In the genomic region with DNA sequence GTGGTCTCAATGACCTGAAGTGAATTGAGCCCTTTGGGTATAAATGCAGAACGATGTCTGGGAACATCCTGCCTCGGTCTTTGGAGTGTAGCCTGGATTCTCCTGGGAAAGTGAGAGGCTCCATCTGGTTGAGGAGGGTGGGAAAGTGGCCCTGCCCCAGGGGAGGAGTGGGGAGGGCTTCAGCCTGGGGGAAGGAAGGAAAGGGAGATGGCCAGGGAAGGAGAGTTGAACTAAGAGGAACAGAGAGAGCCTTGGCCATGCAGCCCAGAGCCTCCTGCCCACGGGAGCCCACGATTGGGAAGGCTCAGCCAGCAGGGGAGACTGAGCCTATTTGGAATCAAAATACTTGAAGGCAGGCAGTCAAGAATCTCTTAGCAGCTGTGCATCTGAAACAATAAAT, we compare ENCODE assay signal across 30 cellular contexts. TPM values are rescaled to one million over a fixed set of nuclear protein-coding genes. Genes with fewer than 3 reads are reported as not detected.
DNase-seq lines count a peak whose midpoint lies in the region; ATAC-seq and TF ChIP-seq lines count a peak whose summit lies in the region.
"Had no signal": no experiment of that assay in that cellular context is flagged by ENCODE, and none has a peak within 500 bp of the region (broad histone marks: within the 10 kb centered on the region; RNA-seq: fewer than 3 reads in every experiment).

No MANE protein-coding gene starts in this region.

- H2BK12ac ChIP-seq in H9 (ENCODE audit: insufficient read length, low read depth, low read length): no peak overlapping the region

- no peak overlapping the region for H4K8ac ChIP-seq in H9 (replicated peaks; ENCODE audit: insufficient read length, low read depth, low read length)

- peaks cover 20 to 28% of the 10 kb centered on the region in 2 experiments for H3K4me1 Mint-ChIP-seq in H9
- peaks cover 2% of the 10 kb centered on the region for H3K4me1 Mint-ChIP-seq in activated CD8-positive, alpha-beta memory T cell treated with anti-CD3 and anti-CD28 coated beads, Interleukin-2, amount 10 ng/mL, durations not matched to agents 7 days and 5 days

- H2AFZ ChIP-seq in H9 (ENCODE audit: low read length): no peak overlapping the region
- H2AFZ ChIP-seq: PC-9 had no signal

- H3K56ac ChIP-seq in H9 (ENCODE audit: insufficient read length, low read depth, low read length): no peak overlapping the region

- H3K27me3 Mint-ChIP-seq in H9 (ENCODE audit: low read depth): peaks cover 33% of the 10 kb centered on the region
- H3K27me3 Mint-ChIP-seq in activated CD8-positive, alpha-beta memory T cell treated with anti-CD3 and anti-CD28 coated beads, Interleukin-2, amount 10 ng/mL, durations not matched to agents 7 days and 5 days: peaks cover 36% of the 10 kb centered on the region

- H3K36me3 Mint-ChIP-seq in H9 (ENCODE audit: insufficient read depth in 1 of 3, low read depth in 3 of 3): no peaks in the 10 kb centered on the region
- H3K36me3 Mint-ChIP-seq in activated CD8-positive, alpha-beta memory T cell treated with anti-CD3 and anti-CD28 coated beads, Interleukin-2, amount 10 ng/mL, durations not matched to agents 7 days and 5 days: no peaks in the 10 kb centered on the region
- H3K36me3 Mint-ChIP-seq: activated naive CD4-positive, alpha-beta T cell treated with anti-CD3 and anti-CD28 coated beads, Interleukin-2, amount 50 U/mL, for 24 hours; memory B cell; naive thymus-derived CD4-positive, alpha-beta T cell had no signal

- peak overlapping the region; percentile 33 for H3K27ac ChIP-seq in angular gyrus (ENCODE audit: low read depth, low read length)
- peak overlapping the region; percentile 72 for H3K27ac ChIP-seq in subcutaneous abdominal adipose tissue (ENCODE audit: low read depth, low read length)
- H3K27ac ChIP-seq in H9 (ENCODE audit: insufficient read length, low read depth, low read length): no peak overlapping the region
- H3K27ac ChIP-seq: PC-9, SJCRH30 had no signal

- H3K9me3 Mint-ChIP-seq in H9: no peaks in the 10 kb centered on the region
- H3K9me3 Mint-ChIP-seq in activated CD8-positive, alpha-beta memory T cell treated with anti-CD3 and anti-CD28 coated beads, Interleukin-2, amount 10 ng/mL, durations not matched to agents 7 days and 5 days (ENCODE audit: low read depth): no peaks in the 10 kb centered on the region
- H3K9me3 Mint-ChIP-seq: activated naive CD4-positive, alpha-beta T cell treated with anti-CD3 and anti-CD28 coated beads, Interleukin-2, amount 50 U/mL, for 24 hours; activated T-helper 1 cell treated with anti-CD3 and anti-CD28 coated beads, Interleukin-12 subunit alpha, Interleukin-12 subunit beta, Interleukin-2, Interleukin-4 antibody, amounts not matched to agents 30 ng/mL and 10 ng/mL and 1 ng/mL, durations not matched to agents 14 hours and 24 hours and 36 hours; memory B cell; naive thymus-derived CD4-positive, alpha-beta T cell had no signal

- H2BK20ac ChIP-seq in H9 (ENCODE audit: low read depth, low read length, poor library complexity, severe bottlenecking): no peak overlapping the region

- peak overlapping the region in 1 of 3 experiments; percentile 65; a peak in 1 of 7 replicates for H3K27ac Mint-ChIP-seq in H9
- no peak overlapping the region for H3K27ac Mint-ChIP-seq in activated CD8-positive, alpha-beta memory T cell treated with anti-CD3 and anti-CD28 coated beads, Interleukin-2, amount 10 ng/mL, durations not matched to agents 7 days and 5 days
- H3K27ac Mint-ChIP-seq: activated naive CD4-positive, alpha-beta T cell treated with anti-CD3 and anti-CD28 coated beads, Interleukin-2, amount 50 U/mL, for 24 hours; activated T-helper 1 cell treated with anti-CD3 and anti-CD28 coated beads, Interleukin-12 subunit alpha, Interleukin-12 subunit beta, Interleukin-2, Interleukin-4 antibody, amounts not matched to agents 30 ng/mL and 10 ng/mL and 1 ng/mL, durations not matched to agents 14 hours and 24 hours and 36 hours; memory B cell; naive thymus-derived CD4-positive, alpha-beta T cell had no signal

- no peak overlapping the region for H3T11ph ChIP-seq in H9 (ENCODE audit: low read length)

- ATAC-seq in GM19455 (IDR thresholded peaks at IDR 0.05; ENCODE audit: unreplicated experiment): no peak
- no peak for ATAC-seq in activated CD8-positive, alpha-beta memory T cell treated with anti-CD3 and anti-CD28 coated beads, Interleukin-2, amount 10 ng/mL, durations not matched to agents 7 days and 5 days
- ATAC-seq: esophagus mucosa; naive thymus-derived CD4-positive, alpha-beta T cell had no signal

- no peaks in the 10 kb centered on the region for H3K27me3 ChIP-seq in subcutaneous abdominal adipose tissue (ENCODE audit: control insufficient read depth in 5 of 5, insufficient read depth in 4 of 5, low read length in 5 of 5)
- no peaks in the 10 kb centered on the region; the same call in 1 of the 2 replicates for H3K27me3 ChIP-seq in H9 (ENCODE audit: insufficient read depth, low read length)
- H3K27me3 ChIP-seq: ascending aorta, tibial artery had no signal

- DNase-seq in NCI-H524 (lab: John Stamatoyannopoulos, UW) (peak; percentile 63 to 65), NCI-H524 treated with DMSO at 0.1 percent for 48 hours (lab: John Stamatoyannopoulos, UW) (no peak), medulla oblongata (ENCODE audit: extremely low spot score) (peak; percentile 64), H9 (no peak)
- no peak for DNase-seq in activated CD8-positive, alpha-beta memory T cell treated with anti-CD3 and anti-CD28 coated beads, Interleukin-2, amount 10 ng/mL, durations not matched to agents 7 days and 5 days
- DNase-seq: 8988T; activated CD4-positive, alpha-beta T cell treated with anti-CD3 and anti-CD28 coated beads for 48 hours; DND-41; effector CD8-positive, alpha-beta T cell; foreskin melanocyte; Karpas-422; MV-4-11; naive thymus-derived CD4-positive, alpha-beta T cell; NCI-H187; NCI-H2227 treated with DMSO at 0.1 percent for 48 hours; PC-9; SJCRH30; stimulated activated CD4-positive, alpha-beta T cell treated with anti-CD3 and anti-CD28 coated beads, Interleukin-2, amount 100 ng/mL, for 24 hours; stimulated activated naive CD4-positive, alpha-beta T cell; tibial artery had no signal

- H3K79me2 ChIP-seq in H9 (ENCODE audit: insufficient read depth, low read length): no peaks in the 10 kb centered on the region

- H3K4me1 ChIP-seq in subcutaneous abdominal adipose tissue (ENCODE audit: control insufficient read depth in 5 of 5, insufficient read depth in 5 of 5, low read length in 5 of 5) (peaks cover 13 to 83% (median 69%) of the 10 kb centered on the region in 5 donors), H9 (ENCODE audit: insufficient read depth, low read length) (no peaks in the 10 kb centered on the region; the same call in 1 of the 2 replicates)
- H3K4me1 ChIP-seq: SJCRH30 had no signal

- H3K23me2 ChIP-seq in H9 (ENCODE audit: insufficient read length, low read depth, low read length, poor library complexity, severe bottlenecking): peaks cover 10% of the 10 kb centered on the region

- no peak overlapping the region for H4K91ac ChIP-seq in H9 (ENCODE audit: insufficient read length, low read depth, low read length)

- no peak overlapping the region for H2BK5ac ChIP-seq in H9 (ENCODE audit: insufficient read length, low read length)

- no peak overlapping the region for H3K14ac ChIP-seq in H9 (ENCODE audit: insufficient read depth, low read length)

- H3K9me3 ChIP-seq in subcutaneous abdominal adipose tissue (ENCODE audit: control insufficient read depth in 5 of 5, low read length in 5 of 5) (no peaks in the 10 kb centered on the region), H9 (ENCODE audit: control insufficient read depth, low read depth, low read length) (no peaks in the 10 kb centered on the region)
- H3K9me3 ChIP-seq: ascending aorta, SJCRH30, tibial artery had no signal

- no peak overlapping the region for H3K9ac ChIP-seq in subcutaneous abdominal adipose tissue (ENCODE audit: low read length in 5 of 5)
- no peak overlapping the region for H3K9ac ChIP-seq in H9 (ENCODE audit: extremely low read depth, insufficient read length, low read length)

- no peak for TF ChIP-seq CTCF in H9 (conservative IDR thresholded peaks at IDR 0.05)

- CTCF ChIA-PET in activated CD8-positive, alpha-beta memory T cell treated with anti-CD3 and anti-CD28 coated beads, Interleukin-2, amount 10 ng/mL, durations not matched to agents 7 days and 5 days (lab: Charles Lee): no interaction called here

- no peaks in the 10 kb centered on the region for H3K36me3 ChIP-seq in subcutaneous abdominal adipose tissue (ENCODE audit: control insufficient read depth in 5 of 5, insufficient read depth in 5 of 5, low read length in 5 of 5)
- H3K36me3 ChIP-seq: ascending aorta, SJCRH30, tibial artery had no signal

- H3K4me2 ChIP-seq in H9 (ENCODE audit: insufficient read depth, insufficient read length, low read length): no peak overlapping the region
- H3K4me2 ChIP-seq: PC-9 had no signal

- no peaks in the 10 kb centered on the region for H3K79me1 ChIP-seq in H9 (ENCODE audit: insufficient read depth, low read depth, low read length, poor library complexity, severe bottlenecking)

- H2AK5ac ChIP-seq in H9 (ENCODE audit: insufficient read length, low read length): no peak overlapping the region

- no peaks in the 10 kb centered on the region for H4K20me1 ChIP-seq in H9 (ENCODE audit: control insufficient read depth, insufficient read depth, insufficient read length)

- no peak overlapping the region for H2BK15ac ChIP-seq in H9 (ENCODE audit: low read depth, low read length)

- no peak overlapping the region for H2BK120ac ChIP-seq in H9 (ENCODE audit: low read depth, low read length, poor library complexity, severe bottlenecking)

- no peak overlapping the region for H3K18ac ChIP-seq in H9 (ENCODE audit: insufficient read length, low read depth, low read length)

- no CpG with 5 or more reads among the region's 4 CpGs for WGBS in H9 (ENCODE audit: extremely low coverage, insufficient read length, low lambda C conversion rate)

- no peak overlapping the region for H3K4me3 ChIP-seq in subcutaneous abdominal adipose tissue (ENCODE audit: low read depth in 1 of 5, low read length in 5 of 5)
- H3K4me3 ChIP-seq: ascending aorta, PC-9, SJCRH30, skin epidermis, tibial artery had no signal

- no peak overlapping the region for H3K23ac ChIP-seq in H9 (ENCODE audit: insufficient read length, low read depth, low read length)

- no peak overlapping the region; a peak in 1 of 5 replicates for H3K4me3 Mint-ChIP-seq in H9
- H3K4me3 Mint-ChIP-seq in activated CD8-positive, alpha-beta memory T cell treated with anti-CD3 and anti-CD28 coated beads, Interleukin-2, amount 10 ng/mL, durations not matched to agents 7 days and 5 days: no peak overlapping the region
- H3K4me3 Mint-ChIP-seq: memory B cell had no signal

- H4K5ac ChIP-seq in H9 (ENCODE audit: insufficient read length, low read depth, low read length): no peak overlapping the region

- no peak overlapping the region for H3K4ac ChIP-seq in H9 (ENCODE audit: low read depth, low read length)

RNA-seq across cellular contexts. Expression of a gene that starts 2.3 kb away (rescaled TPM):
- 29.9 and 31.1 TPM in 2 replicates for total RNA-seq in H9 (2021)
- under 1 TPM in 1 of 2 experiments, not detected in 1; 0.28 TPM for total RNA-seq in activated CD8-positive, alpha-beta memory T cell treated with anti-CD3 and anti-CD28 coated beads, Interleukin-2, amount 10 ng/mL, durations not matched to agents 7 days and 5 days
- total RNA-seq: T-helper 1 cell treated with Interleukin-12 subunit alpha and Interleukin-12 subunit beta and Interleukin-4 antibody, amounts not matched to agents 30 ng/mL and 1 ng/mL, for 36 hours had no signal

Comparison
In these comparisons a context has a peak if more than half of its experiments do, and no peak if none do; other contexts are left out.
1. DNase-seq: peak in NCI-H524 (2 of 2) and medulla oblongata (single experiment); none in NCI-H524 treated with DMSO at 0.1 percent for 48 hours (single experiment), H9 (single experiment) and activated CD8-positive, alpha-beta memory T cell treated with anti-CD3 and anti-CD28 coated beads, Interleukin-2, amount 10 ng/mL, durations not matched to agents 7 days and 5 days (single experiment).
2. RNA of a gene that starts 2.3 kb away (total RNA-seq): 29.9 to 31.1 TPM in H9; 0.28 TPM in activated CD8-positive, alpha-beta memory T cell treated with anti-CD3 and anti-CD28 coated beads, Interleukin-2, amount 10 ng/mL, durations not matched to agents 7 days and 5 days; every median in the first group is over 10 times any median in the second.